Comparison of ENCODE assay signal across 15 cellular contexts in the genomic region with DNA sequence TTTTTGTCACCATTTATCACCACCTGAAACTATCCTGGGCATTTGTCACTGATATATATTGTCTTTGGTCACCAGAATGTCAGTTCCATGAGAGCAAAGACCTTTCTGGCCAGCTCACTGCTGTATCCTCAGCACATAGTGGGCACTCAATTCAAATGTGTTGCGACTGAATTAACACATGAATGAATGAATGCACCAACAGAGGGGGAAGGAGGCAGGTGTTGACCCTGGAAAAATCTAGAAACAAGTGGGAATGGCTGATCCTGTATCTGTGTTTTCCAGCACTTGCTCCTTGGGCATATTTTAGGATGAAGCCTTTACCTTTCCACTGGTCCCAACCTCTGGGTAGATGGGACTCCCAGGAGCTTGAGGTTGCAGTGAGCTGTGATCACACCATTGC. TPM values are rescaled to one million over a fixed set of nuclear protein-coding genes. Genes with fewer than 3 reads are reported as not detected.
DNase-seq lines count a peak whose midpoint lies in the region; ATAC-seq and TF ChIP-seq lines count a peak whose summit lies in the region.
"Had no signal": no experiment of that assay in that cellular context is flagged by ENCODE, and none has a peak within 500 bp of the region (broad histone marks: within the 10 kb centered on the region; RNA-seq: fewer than 3 reads in every experiment).

No MANE protein-coding gene starts in this region.

- H3K4me3 ChIP-seq in iPS-18a (ENCODE audit: low read length) (no peak overlapping the region), neural progenitor cell (no peak overlapping the region)
- H3K4me3 ChIP-seq in naive thymus-derived CD4-positive, alpha-beta T cell (ENCODE audit: low read length), result no peak overlapping the region
- H3K4me3 ChIP-seq: BLaER1, GM23248, HAP-1 had no signal

- H3K14ac ChIP-seq in H9 (ENCODE audit: insufficient read depth, low read length), result no peak overlapping the region

- ATAC-seq in HG03175 (IDR thresholded peaks at IDR 0.05; ENCODE audit: unreplicated experiment), result no peak
- ATAC-seq in naive thymus-derived CD4-positive, alpha-beta T cell, result no peak

- H3K4me1 ChIP-seq in H9 (ENCODE audit: insufficient read depth, low read length) (peaks cover 7% of the 10 kb centered on the region; the same call in 1 of the 2 replicates), iPS-18a (ENCODE audit: control insufficient read depth, low read depth, low read length) (peaks cover 31% of the 10 kb centered on the region), neural progenitor cell (peaks cover 26% of the 10 kb centered on the region)
- H3K4me1 ChIP-seq in naive thymus-derived CD4-positive, alpha-beta T cell (ENCODE audit: control insufficient read depth in 2 of 2, insufficient read depth in 2 of 2, low read length in 2 of 2), result peaks cover 1 to 5% of the 10 kb centered on the region in 2 donors

- H3K4me3 Mint-ChIP-seq in H9, result peak overlapping the region in 1 of 2 experiments; percentile 2; a peak in 1 of 5 replicates
- H3K4me3 Mint-ChIP-seq in neural progenitor cell, result no peak overlapping the region
- peak overlapping the region in 2 of 10 donors; percentile 9 to 36 for H3K4me3 Mint-ChIP-seq in naive thymus-derived CD4-positive, alpha-beta T cell

- H3K4me2 ChIP-seq in H9 (ENCODE audit: insufficient read depth, insufficient read length, low read length) (no peak overlapping the region), neural progenitor cell (no peak overlapping the region)

- H3K9ac ChIP-seq in H9 (ENCODE audit: extremely low read depth, insufficient read length, low read length) (no peak overlapping the region), iPS-18a (ENCODE audit: low read length) (peak overlapping the region; percentile 13), neural progenitor cell (no peak overlapping the region)
- H3K9ac ChIP-seq: BLaER1, GM23248 had no signal

- H3K36me3 Mint-ChIP-seq in H9 (ENCODE audit: insufficient read depth in 1 of 3, low read depth in 3 of 3), result peaks cover 0 to 3% (median 0%) of the 10 kb centered on the region in 3 experiments; a peak in 2 of 7 replicates
- H3K36me3 Mint-ChIP-seq in neural progenitor cell, result no peaks in the 10 kb centered on the region
- H3K36me3 Mint-ChIP-seq in naive thymus-derived CD4-positive, alpha-beta T cell, result no peaks in the 10 kb centered on the region

- peaks cover 3% of the 10 kb centered on the region; the same call in 1 of the 2 replicates for H3K79me2 ChIP-seq in H9 (ENCODE audit: insufficient read depth, low read length)
- H3K79me2 ChIP-seq in neural progenitor cell (ENCODE audit: low read depth), result peaks cover 14% of the 10 kb centered on the region

- peaks cover 32 to 45% of the 10 kb centered on the region in 2 experiments for H3K4me1 Mint-ChIP-seq in H9
- H3K4me1 Mint-ChIP-seq in neural progenitor cell, result peaks cover 31% of the 10 kb centered on the region
- peaks cover 0 to 18% (median 9%) of the 10 kb centered on the region in 7 donors for H3K4me1 Mint-ChIP-seq in naive thymus-derived CD4-positive, alpha-beta T cell

- no peak overlapping the region for H2BK5ac ChIP-seq in H9 (ENCODE audit: insufficient read length, low read length)

- POLR2A ChIA-PET in RWPE1 (lab: Yijun Ruan, JAX; ENCODE audit: low non-redundant PET), result no interaction called here
- POLR2A ChIA-PET in naive thymus-derived CD4-positive, alpha-beta T cell (lab: Charles Lee), result interaction anchor here (0.5 kb wide), 1 partner anchor 127 kb away, joined by 3 read pairs; no protein-coding TSS in a partner anchor

- H3K27ac ChIP-seq in H9 (ENCODE audit: insufficient read length, low read depth, low read length) (no peak overlapping the region), RWPE1 (peak overlapping the region; percentile 70), iPS-18a (ENCODE audit: low read length) (no peak overlapping the region), neural progenitor cell (no peak overlapping the region)
- no peak overlapping the region for H3K27ac ChIP-seq in naive thymus-derived CD4-positive, alpha-beta T cell (ENCODE audit: low read depth, low read length)
- H3K27ac ChIP-seq: BLaER1, GM23248 had no signal

- H3K27me3 Mint-ChIP-seq in H9 (ENCODE audit: low read depth) (no peaks in the 10 kb centered on the region), neural progenitor cell (ENCODE audit: insufficient read depth, low read depth) (peaks cover 8% of the 10 kb centered on the region)
- no peaks in the 10 kb centered on the region for H3K27me3 Mint-ChIP-seq in naive thymus-derived CD4-positive, alpha-beta T cell

- H2AK5ac ChIP-seq in H9 (ENCODE audit: insufficient read length, low read length), result no peak overlapping the region

- H3K27ac Mint-ChIP-seq in H9 (peak overlapping the region in 2 of 3 experiments; percentile 9 to 88; a peak in 2 of 7 replicates), neural progenitor cell (peak overlapping the region; percentile 8)
- H3K27ac Mint-ChIP-seq in naive thymus-derived CD4-positive, alpha-beta T cell, result peak overlapping the region in 1 of 9 donors; percentile 33

- H3K4ac ChIP-seq in H9 (ENCODE audit: low read depth, low read length), result no peak overlapping the region

- DNase-seq in H9 (no peak), RWPE1 (ENCODE audit: low spot score) (no peak), neural progenitor cell (ENCODE audit: low spot score) (no peak), SKM-1 treated with dmso at 0.1 percent for 144 hours (lab: John Stamatoyannopoulos, UW; ENCODE audit: unreplicated experiment) (no peak)
- no peak for DNase-seq in naive thymus-derived CD4-positive, alpha-beta T cell
- DNase-seq: 8988T; AML-193; Caco-2; CD8-positive, alpha-beta memory T cell; DMS53; GM23248 had no signal

- no CpG with 5 or more reads among the region's 1 CpG for whole genome bisulfite sequencing in H9 (ENCODE audit: extremely low coverage, insufficient read length, low lambda C conversion rate)

- H3K56ac ChIP-seq in H9 (ENCODE audit: insufficient read length, low read depth, low read length), result no peak overlapping the region

- H3K9me3 ChIP-seq in H9 (ENCODE audit: control insufficient read depth, low read depth, low read length), result no peaks in the 10 kb centered on the region
- H3K9me3 ChIP-seq in iPS-18a (ENCODE audit: control insufficient read depth, low read depth, low read length), result no peaks in the 10 kb centered on the region
- H3K9me3 ChIP-seq in neural progenitor cell (ENCODE audit: low read depth), result no peaks in the 10 kb centered on the region
- no peaks in the 10 kb centered on the region for H3K9me3 ChIP-seq in naive thymus-derived CD4-positive, alpha-beta T cell (ENCODE audit: control insufficient read depth in 2 of 3, low read length in 3 of 3)
- H3K9me3 ChIP-seq: BLaER1, Caco-2, HAP-1 had no signal

- no peak overlapping the region for H3K18ac ChIP-seq in H9 (ENCODE audit: insufficient read length, low read depth, low read length)

- H3F3A ChIP-seq in neural progenitor cell (ENCODE audit: low read depth), result peaks cover 37% of the 10 kb centered on the region

- no peaks in the 10 kb centered on the region for H3K27me3 ChIP-seq in H9 (ENCODE audit: insufficient read depth, low read length)
- H3K27me3 ChIP-seq in iPS-18a (ENCODE audit: control insufficient read depth, insufficient read depth, low read length), result no peaks in the 10 kb centered on the region
- H3K27me3 ChIP-seq in neural progenitor cell, result no peaks in the 10 kb centered on the region
- H3K27me3 ChIP-seq in naive thymus-derived CD4-positive, alpha-beta T cell (ENCODE audit: control insufficient read depth in 2 of 2, insufficient read depth in 2 of 2, low read length in 2 of 2), result no peaks in the 10 kb centered on the region
- H3K27me3 ChIP-seq: BLaER1 had no signal

- no peak overlapping the region for H2BK15ac ChIP-seq in H9 (ENCODE audit: low read depth, low read length)

- no peak overlapping the region for H4K8ac ChIP-seq in H9 (replicated peaks; ENCODE audit: insufficient read length, low read depth, low read length)

- no peaks in the 10 kb centered on the region for H4K20me1 ChIP-seq in H9 (ENCODE audit: control insufficient read depth, insufficient read depth, insufficient read length)
- peaks cover 10% of the 10 kb centered on the region for H4K20me1 ChIP-seq in neural progenitor cell (ENCODE audit: low read depth)

- H2AFZ ChIP-seq in H9 (ENCODE audit: low read length) (no peak overlapping the region), neural progenitor cell (replicated peaks) (no peak overlapping the region)
- H2AFZ ChIP-seq: GM23248 had no signal

- H3K23ac ChIP-seq in H9 (ENCODE audit: insufficient read length, low read depth, low read length), result no peak overlapping the region

- no peaks in the 10 kb centered on the region for H3K9me3 Mint-ChIP-seq in H9
- no peaks in the 10 kb centered on the region for H3K9me3 Mint-ChIP-seq in neural progenitor cell
- no peaks in the 10 kb centered on the region for H3K9me3 Mint-ChIP-seq in naive thymus-derived CD4-positive, alpha-beta T cell
- H3K9me3 Mint-ChIP-seq: CD8-positive, alpha-beta memory T cell had no signal

- intact Hi-C loops in naive thymus-derived CD4-positive, alpha-beta T cell (cut with micrococcal nuclease), result no loop called here

- H3K36me3 ChIP-seq in iPS-18a (ENCODE audit: control insufficient read depth, low read depth, low read length) (no peaks in the 10 kb centered on the region), neural progenitor cell (no peaks in the 10 kb centered on the region)
- H3K36me3 ChIP-seq in naive thymus-derived CD4-positive, alpha-beta T cell (ENCODE audit: control insufficient read depth in 2 of 3, insufficient read depth in 3 of 3, low read length in 3 of 3), result peaks cover 0 to 7% (median 0%) of the 10 kb centered on the region in 3 experiments
- H3K36me3 ChIP-seq: BLaER1, HAP-1 had no signal

- no peak overlapping the region for H2BK120ac ChIP-seq in H9 (ENCODE audit: low read depth, low read length, poor library complexity, severe bottlenecking)

- no peaks in the 10 kb centered on the region for H3K79me1 ChIP-seq in H9 (ENCODE audit: insufficient read depth, low read depth, low read length, poor library complexity, severe bottlenecking)

- no peak for TF ChIP-seq CTCF in H9 (conservative IDR thresholded peaks at IDR 0.05)
- no peak for TF ChIP-seq CTCF in RWPE1 (conservative IDR thresholded peaks at IDR 0.05; ENCODE audit: low read depth)
- no peak for TF ChIP-seq CTCF in neural progenitor cell (IDR thresholded peaks at IDR 0.05)

- no peak overlapping the region for H2BK20ac ChIP-seq in H9 (ENCODE audit: low read depth, low read length, poor library complexity, severe bottlenecking)

- H4K91ac ChIP-seq in H9 (ENCODE audit: insufficient read length, low read depth, low read length), result no peak overlapping the region

- CTCF ChIA-PET in RWPE1 (lab: Yijun Ruan, JAX), result no interaction called here
- CTCF ChIA-PET in naive thymus-derived CD4-positive, alpha-beta T cell (lab: Charles Lee), result no interaction called here

- H2BK12ac ChIP-seq in H9 (ENCODE audit: insufficient read length, low read depth, low read length), result no peak overlapping the region

- H4K5ac ChIP-seq in H9 (ENCODE audit: insufficient read length, low read depth, low read length), result no peak overlapping the region

- H3K23me2 ChIP-seq in H9 (ENCODE audit: insufficient read length, low read depth, low read length, poor library complexity, severe bottlenecking), result peaks cover 14% of the 10 kb centered on the region

- H3T11ph ChIP-seq in H9 (ENCODE audit: low read length), result no peak overlapping the region

RNA-seq across cellular contexts. Expression of gene NCOR2, which starts 3.4 kb away (rescaled TPM):
- total RNA-seq in H9 (2021) (220 and 226 TPM in 2 replicates), neural progenitor cell (ENCODE audit: low replicate concordance) (14.3 and 18.0 TPM in 2 replicates)
- total RNA-seq in naive thymus-derived CD4-positive, alpha-beta T cell, result 100 to 1,000 TPM; 101 to 194 (median 112) TPM
- 10 to 100 TPM in 1 of 2 donors, 1 to 10 TPM in 1; 5.3 to 17.3 TPM for polyA plus RNA-seq in naive thymus-derived CD4-positive, alpha-beta T cell
